In the genomic region with DNA sequence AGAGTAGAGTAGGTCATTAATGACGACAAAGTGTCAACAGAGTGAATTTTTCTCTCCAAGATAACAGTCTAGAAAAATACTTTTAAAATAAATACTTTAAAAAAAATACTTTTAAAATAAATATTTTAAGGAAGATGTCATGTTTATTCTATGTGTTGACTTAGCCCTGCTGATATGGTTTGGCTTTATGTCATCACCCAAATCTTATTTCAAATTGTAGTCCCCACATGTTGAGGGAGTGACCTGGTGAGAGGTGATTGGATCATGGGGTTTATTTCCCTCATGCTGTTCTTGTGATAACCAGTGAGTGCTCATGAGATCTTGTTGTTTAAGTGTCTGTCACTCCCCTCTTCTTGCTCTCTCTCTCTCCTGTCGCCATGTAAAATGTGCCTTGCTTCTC, we compare ENCODE assay signal across 7 cellular contexts.
"Had no signal": no experiment of that assay in that cellular context is flagged by ENCODE, and none has a peak within 500 bp of the region (broad histone marks: within the 10 kb centered on the region; RNA-seq: fewer than 3 reads in every experiment).

No MANE protein-coding gene starts in this region.

- H3K36me3 ChIP-seq: HAP-1 had no signal

- H3K4me3 ChIP-seq: GM23248, HAP-1, K562 had no signal

- DNase-seq: GM23248, GOT3, H7, HFFc6 had no signal

- H3K27ac ChIP-seq: GM23248, HL-60 had no signal
